31 cellular contexts compared by ENCODE assay signal in genomic region chr16:1134776-1135458, GRCh38. TPM values are rescaled to one million over a fixed set of nuclear protein-coding genes. Genes with fewer than 3 reads are reported as not detected.
"Had no signal": no experiment of that assay in that cellular context is flagged by ENCODE, and none has a peak within 500 bp of the region (broad histone marks: within the 10 kb centered on the region; RNA-seq: fewer than 3 reads in every experiment).

No MANE protein-coding gene starts in this region.

- H3K27ac ChIP-seq: breast epithelium, left lung, neutrophil, ovary, prostate gland, tibial nerve had no signal

- ATAC-seq: left lung had no signal

- H3K36me3 ChIP-seq: breast epithelium, left lung, neutrophil, ovary, prostate gland, tibial nerve had no signal

- FAIRE-seq: endothelial cell of umbilical vein, kidney had no signal

- DNase-seq: activated CD4-positive, alpha-beta memory T cell treated with anti-CD3 and anti-CD28 coated beads, Interleukin-2, amount 10 ng/mL, durations not matched to agents 7 days and 5 days; activated CD4-positive, alpha-beta T cell treated with anti-CD3 and anti-CD28 coated beads, Interleukin-2, amount 10 ng/mL, durations not matched to agents 24 days and 14 days; activated CD4-positive, CD25-positive, alpha-beta regulatory T cell treated with anti-CD3 and anti-CD28 coated beads, Interleukin-2, amount 50 U/mL, for 72 hours; activated CD8-positive, alpha-beta memory T cell treated with anti-CD3 and anti-CD28 coated beads, Interleukin-2, amount 50 U/mL, for 48 hours; activated gamma-delta T cell treated with Interleukin-2 at 50 U/mL for 16 hours; activated naive CD4-positive, alpha-beta T cell treated with anti-CD3 and anti-CD28 coated beads, Interleukin-2, amount 50 U/mL, for 16 hours; activated T-cell treated with anti-CD3 and anti-CD28 coated beads, Interleukin-2, amount 50 U/mL, for 24 hours; amygdala; central memory CD4-positive, alpha-beta T cell; head of caudate nucleus; hypothalamus; immature natural killer cell; kidney; left lung; mucosa of descending colon; ovary; stimulated activated CD4-positive, alpha-beta T cell treated with anti-CD3 and anti-CD28 coated beads, Interleukin-15, amount 100 ng/mL, for 24 hours; stimulated activated CD4-positive, alpha-beta T cell treated with anti-CD3 and anti-CD28 coated beads, Interleukin-2, amount 100 ng/mL, for 24 hours; stimulated activated naive CD4-positive, alpha-beta T cell; T-helper 2 cell had no signal

- H3K9me3 ChIP-seq: breast epithelium, left lung, mucosa of descending colon, neutrophil, ovary, prostate gland, tibial nerve had no signal

- H3K27me3 ChIP-seq: ovary had no signal

- H3K4me1 ChIP-seq: breast epithelium, left lung, prostate gland, tibial nerve had no signal

- H3K4me3 ChIP-seq: breast epithelium, left lung, mucosa of descending colon, ovary, prostate gland, tibial nerve had no signal

RNA-seq across cellular contexts. Expression of gene CACNA1H, which starts 18.0 kb away (rescaled TPM):
- total RNA-seq: endothelial cell of umbilical vein had no signal

RNA-seq across cellular contexts. Expression of gene C1QTNF8, which starts 38.9 kb away (rescaled TPM):
- total RNA-seq: activated CD4-positive, alpha-beta memory T cell treated with anti-CD3 and anti-CD28 coated beads, Interleukin-2, amount 10 ng/mL, durations not matched to agents 7 days and 5 days; activated CD4-positive, alpha-beta T cell treated with anti-CD3 and anti-CD28 coated beads, Interleukin-2, amount 10 ng/mL, durations not matched to agents 24 days and 14 days; breast epithelium; endothelial cell of umbilical vein; fibroblast of lung; fibroblast of villous mesenchyme; kidney; left lung; lung microvascular endothelial cell; mesenteric fat pad; mucosa of descending colon; tibial nerve; urinary bladder had no signal
- polyA plus RNA-seq: endothelial cell of umbilical vein, esophagus, fibroblast of lung, immature natural killer cell, ovary, urinary bladder had no signal
